ENCODE assay signal across 10 cellular contexts in genomic region chr10:17238445-17239275, GRCh38. TPM values are rescaled to one million over a fixed set of nuclear protein-coding genes. Genes with fewer than 3 reads are reported as not detected.
A peak's percentile ranks its signal among the peaks of the same experiment; 100 is the strongest.
DNase-seq lines count a peak whose midpoint lies in the region; ATAC-seq, FAIRE-seq and TF ChIP-seq lines count a peak whose summit lies in the region.
"Had no signal": no experiment of that assay in that cellular context is flagged by ENCODE, and none has a peak within 500 bp of the region (broad histone marks: within the 10 kb centered on the region; RNA-seq: fewer than 3 reads in every experiment).

No MANE protein-coding gene starts in this region.

- no peak overlapping the region for H2AK5ac ChIP-seq in IMR-90 (ENCODE audit: low read depth, low read length)

- H2BK5ac ChIP-seq in IMR-90 (ENCODE audit: low read depth, low read length, poor library complexity, severe bottlenecking) = peak overlapping the region; percentile 29

- H3K4me3 ChIP-seq in A549 (no peak overlapping the region), IMR-90 (ENCODE audit: insufficient read depth, low read depth, low read length) (no peak overlapping the region), breast epithelium (no peak overlapping the region)

- no peak for TF ChIP-seq POLR2A in A549 (IDR thresholded peaks at IDR 0.05; ENCODE audit: low read length)
- TF ChIP-seq POLR2A in IMR-90 (IDR thresholded peaks at IDR 0.05; ENCODE audit: low read depth, low read length) = peak; percentile 94
- TF ChIP-seq POLR2A in breast epithelium (IDR thresholded peaks at IDR 0.05) = no peak

- in situ Hi-C loops in IMR-90 (cut with MboI; ENCODE audit: low sequenced_read_pairs) = no loop called here

- H2BK15ac ChIP-seq in IMR-90 (ENCODE audit: low read depth, low read length) = no peak overlapping the region

- H3K4me1 ChIP-seq in A549 (peaks cover 12% of the 10 kb centered on the region; the same call in 2 of the 3 replicates), IMR-90 (ENCODE audit: control insufficient read depth, insufficient read depth, low read length) (peaks cover 9% of the 10 kb centered on the region), breast epithelium (peaks cover 0 to 4% of the 10 kb centered on the region in 2 donors)

- H3K14ac ChIP-seq in IMR-90 (replicated peaks; ENCODE audit: low read depth, low read length) = no peak overlapping the region

- H4K8ac ChIP-seq in IMR-90 (ENCODE audit: low read depth in 2 of 2, low read length in 2 of 2) = no peak overlapping the region

- dilution Hi-C loops in IMR-90 (cut with HindIII; ENCODE audit: low sequenced_read_pairs, unreplicated experiment) = no loop called here

- H3K9me3 ChIP-seq in A549 (no peaks in the 10 kb centered on the region), IMR-90 (ENCODE audit: control insufficient read depth, insufficient read depth, low read length) (peaks cover 3% of the 10 kb centered on the region; the same call in 1 of the 2 replicates), breast epithelium (no peaks in the 10 kb centered on the region)

- TF ChIP-seq RAD21 in A549 (conservative IDR thresholded peaks at IDR 0.05 in 1 of 2, IDR thresholded peaks at IDR 0.05 in 1 of 2) (no peak), IMR-90 (IDR thresholded peaks at IDR 0.05; ENCODE audit: low read length) (0 out of 2 replicates have a peak, but pooled peaks have one; percentile 13)

- no peak overlapping the region for H2AFZ ChIP-seq in IMR-90 (replicated peaks; ENCODE audit: low read length, poor library complexity)

- no peak overlapping the region for H2BK120ac ChIP-seq in IMR-90 (ENCODE audit: low read depth, low read length)

- H3K4ac ChIP-seq in IMR-90 (ENCODE audit: low read depth, low read length) = 0 out of 2 replicates have a peak overlapping the region, but pooled peaks have one; percentile 3

- no peak overlapping the region for H3K56ac ChIP-seq in IMR-90 (ENCODE audit: extremely low read depth, insufficient read depth, low read length)

- H3K9me1 ChIP-seq in IMR-90 (ENCODE audit: insufficient read depth, low read length) = no peaks in the 10 kb centered on the region

- H3K4me2 ChIP-seq in A549 = no peak overlapping the region
- H3K4me2 ChIP-seq in IMR-90 (ENCODE audit: low read depth, low read length) = peak overlapping the region; percentile 12; the same call in 1 of the 2 replicates

- H4K91ac ChIP-seq in IMR-90 (ENCODE audit: insufficient read depth, low read depth, low read length) = no peak overlapping the region

- peaks cover 12 to 19% of the 10 kb centered on the region in 2 experiments; a peak in 3 of 4 replicates for H3K79me1 ChIP-seq in IMR-90 (ENCODE audit: low read depth in 1 of 2, low read length in 2 of 2)

- no peak overlapping the region for H3K23ac ChIP-seq in IMR-90 (ENCODE audit: low read depth, low read length)

- 57% methylated on average over 12 of the region's 12 CpGs for WGBS in A549 (ENCODE audit: missing lambda C conversion rate)
- WGBS in IMR-90 (ENCODE audit: extremely low coverage in 2 of 2, insufficient read length in 1 of 2), 2 experiments = no CpG with 5 or more reads among the region's 12 CpGs

- H3K27me3 ChIP-seq in IMR-90 (ENCODE audit: control insufficient read depth, insufficient read depth, low read length) = no peaks in the 10 kb centered on the region
- H3K27me3 ChIP-seq in breast epithelium = no peaks in the 10 kb centered on the region

- H4K20me1 ChIP-seq in IMR-90 (ENCODE audit: insufficient read depth, low read length) = peaks cover 51% of the 10 kb centered on the region

- no peak overlapping the region for H3K18ac ChIP-seq in IMR-90 (ENCODE audit: low read depth, low read length)

- DNase-seq in A549 (ENCODE audit: low read depth in 1 of 2, low spot score in 1 of 2) (peak in 1 of 2 experiments; percentile 44), IMR-90 (peak; percentile 80), breast epithelium (ENCODE audit: low spot score in 2 of 2) (no peak), left kidney (ENCODE audit: low read depth, low spot score) (peak; percentile 34), COR-L47 (lab: John Stamatoyannopoulos, UW) (no peak), T-helper 2 cell (no peak), DMS153 treated with DMSO at 0.1 percent for 48 hours (lab: John Stamatoyannopoulos, UW; ENCODE audit: unreplicated experiment) (no peak)
- DNase-seq: activated T-cell treated with anti-CD3 and anti-CD28 coated beads, Interleukin-2, amount 50 U/mL, for 4 hours; C1 segment of cervical spinal cord had no signal

- no peak for FAIRE-seq in A549 (lab: Jason Lieb, UNC)

- H3K9ac ChIP-seq in IMR-90 (ENCODE audit: low read depth, low read length) = no peak overlapping the region

- no peak overlapping the region for H2AK9ac ChIP-seq in IMR-90 (replicated peaks; ENCODE audit: low read depth, low read length, poor library complexity)

- CTCF ChIA-PET in A549 (lab: Yijun Ruan, JAX) = interaction anchor here (0.7 to 1.2 kb wide), 4 partner anchors 8 to 383 kb away, joined by 3 to 4 read pairs (median 3); partner anchors contain the start of gene TRDMT1
- CTCF ChIA-PET in IMR-90 (lab: Yijun Ruan, JAX) = interaction anchor here (0.5 kb wide), 1 partner anchor 31 kb away, joined by 6 read pairs; no protein-coding TSS in a partner anchor

- no peak overlapping the region for H4K5ac ChIP-seq in IMR-90 (ENCODE audit: low read depth, low read length)

- no peak overlapping the region for H2BK20ac ChIP-seq in IMR-90 (ENCODE audit: low read depth, low read length)

- no TSS peak for BruUV-seq in IMR-90 (replicated peaks; lab: Mats Ljungman, UMichigan)

- intact Hi-C loops in IMR-90 (cut with micrococcal nuclease) = no loop called here
- intact Hi-C loops in breast epithelium (cut with DNase I; ENCODE audit: low total_unique reads) = no loop called here

- POLR2A ChIA-PET in A549 (lab: Yijun Ruan, JAX) = no interaction called here
- POLR2A ChIA-PET in IMR-90 (lab: Charles Lee; ENCODE audit: unreplicated experiment) = no interaction called here

- H3K27ac ChIP-seq in A549 (no peak overlapping the region; a peak in 1 of 6 replicates), IMR-90 (ENCODE audit: insufficient read depth, low read length) (peak overlapping the region; percentile 35; the same call in 1 of the 2 replicates), breast epithelium (peak overlapping the region; percentile 42 to 66)

- ATAC-seq in A549 (peak; percentile 72 to 80), IMR-90 (ENCODE audit: low read depth) (peak; percentile 59), GM21528 (IDR thresholded peaks at IDR 0.05; ENCODE audit: low FRiP score, unreplicated experiment) (no peak)
- ATAC-seq: activated T-cell treated with anti-CD3 and anti-CD28 coated beads, Interleukin-2, amount 50 U/mL, for 4 hours had no signal

- H3K36me3 ChIP-seq in IMR-90 (ENCODE audit: control insufficient read depth, insufficient read depth, low read length) = peaks cover 23% of the 10 kb centered on the region
- no peaks in the 10 kb centered on the region for H3K36me3 ChIP-seq in breast epithelium

- TF ChIP-seq CTCF in A549 (IDR thresholded peaks at IDR 0.05) (no peak), IMR-90 (conservative IDR thresholded peaks at IDR 0.05; ENCODE audit: low read depth, low read length) (no peak), breast epithelium (IDR thresholded peaks at IDR 0.05) (no peak)

- TF ChIP-seq EP300 in A549 (IDR thresholded peaks at IDR 0.05) = no peak

TF ChIP-seq in A549, 52 proteins besides CTCF, POLR2A, EP300 and RAD21 (continues in another document):
- no peak for TF ChIP-seq FOSL2 (IDR thresholded peaks at IDR 0.05)
- no peak for TF ChIP-seq FOSL2 (CRISPR knock-in tag; IDR thresholded peaks at IDR 0.05)
- no peak for TF ChIP-seq MAX (IDR thresholded peaks at IDR 0.05)
- no peak for TF ChIP-seq CBX8 (IDR thresholded peaks at IDR 0.05)
- no peak for TF ChIP-seq CHD4 (IDR thresholded peaks at IDR 0.05; ENCODE audit: borderline replicate concordance)
- TF ChIP-seq MAZ (IDR thresholded peaks at IDR 0.05; ENCODE audit: borderline replicate concordance, low read depth, low read length) = no peak

TF ChIP-seq in IMR-90, 13 proteins besides CTCF, POLR2A, EP300 and RAD21:
- peak; percentile 33; the same call in 1 of the 2 replicates for TF ChIP-seq MAFK (IDR thresholded peaks at IDR 0.05; ENCODE audit: low read depth, low read length)
- no peak for TF ChIP-seq MAZ (IDR thresholded peaks at IDR 0.05; ENCODE audit: borderline replicate concordance, low read depth, low read length)
- TF ChIP-seq CHD1 (IDR thresholded peaks at IDR 0.05; ENCODE audit: low read depth, low read length) = no peak
- TF ChIP-seq SMC3 (IDR thresholded peaks at IDR 0.05; ENCODE audit: low read depth, low read length) = no peak
- 0 out of 2 replicates have a peak, but pooled peaks have one; percentile 7 for TF ChIP-seq NFE2L2 (IDR thresholded peaks at IDR 0.05; ENCODE audit: low read depth, low read length)

RNA-seq across cellular contexts. Expression of gene VIM, which starts 10.6 kb away (rescaled TPM):
- polyA plus RNA-seq in A549 (2011; rRNA removed) (773 and 848 TPM in 2 replicates), A549 (2017; fragmentation: RNase III; extraction: RNeasy Plus Mini Kit Qiagen cat#74134 plus additional on column Dnase treatment) (830 to 987 TPM (median 875 TPM) in 3 replicates), IMR-90 (2012; rRNA removed) (4,502 and 5,313 TPM in 2 replicates)
- 842 and 1,013 TPM in 2 replicates for polyA plus RNA-seq in A549 (2012; cell fraction: cytosol; rRNA removed)
- polyA plus RNA-seq in A549 (2012; cell fraction: nucleus; rRNA removed) = 1,036 and 2,636 TPM in 2 replicates
- 792 and 808 TPM in 2 replicates for polyA minus RNA-seq in A549 (2011; rRNA and poly(A)+ RNA removed)
- total RNA-seq in IMR-90 (2012; rRNA removed) (6,409 and 6,735 TPM in 2 replicates), breast epithelium (1,000 to 10,000 TPM; 1,431 to 8,681 (median 2,067) TPM)
- polyA plus RNA-seq in IMR-90 (2012; cell fraction: cytosol; rRNA removed) = 3,296 and 6,454 TPM in 2 replicates
- 3,181 and 7,305 TPM in 2 replicates for polyA plus RNA-seq in IMR-90 (2012; cell fraction: nucleus; rRNA removed; ENCODE audit: low replicate concordance)

RNA-seq across cellular contexts. Expression of gene TRDMT1, which starts 37.2 kb away (rescaled TPM):
- 5.7 and 7.4 TPM in 2 replicates for polyA plus RNA-seq in A549 (2011; rRNA removed)
- polyA plus RNA-seq in A549 (2012; cell fraction: cytosol; rRNA removed) = 1.8 and 1.9 TPM in 2 replicates
- 1.0 and 1.1 TPM in 2 replicates for polyA plus RNA-seq in A549 (2012; cell fraction: nucleus; rRNA removed)
- polyA plus RNA-seq in A549 (2017; fragmentation: RNase III; extraction: RNeasy Plus Mini Kit Qiagen cat#74134 plus additional on column Dnase treatment) = 2.4 to 3.4 TPM (median 3.3 TPM) in 3 replicates
- 4.6 and 5.1 TPM in 2 replicates for polyA minus RNA-seq in A549 (2011; rRNA and poly(A)+ RNA removed)
- total RNA-seq in IMR-90 (2012; rRNA removed) = 4.7 and 6.7 TPM in 2 replicates
- polyA plus RNA-seq in IMR-90 (2012; rRNA removed) = 2.1 and 2.2 TPM in 2 replicates
- polyA plus RNA-seq in IMR-90 (2012; cell fraction: cytosol; rRNA removed) = 0.90 and 4.7 TPM in 2 replicates
- 0.49 and 4.0 TPM in 2 replicates for polyA plus RNA-seq in IMR-90 (2012; cell fraction: nucleus; rRNA removed; ENCODE audit: low replicate concordance)
- 10 to 100 TPM in 2 of 3 donors, 1 to 10 TPM in 1; 5.8 to 18.6 (median 13.4) TPM for total RNA-seq in breast epithelium

Comparison
In these comparisons a context has a peak if more than half of its experiments do, and no peak if none do; other contexts are left out.
1. DNase-seq: peak in IMR-90 (single experiment) and left kidney (single experiment); none in breast epithelium (0 of 2), COR-L47 (single experiment), T-helper 2 cell (0 of 5) and DMS153 treated with DMSO at 0.1 percent for 48 hours (single experiment).
2. H3K27ac ChIP-seq: peak in IMR-90 (single experiment) and breast epithelium (2 of 2); none in A549 (0 of 2).